ENCODE assay signal across 1 cellular context in genomic region chr10:7520496-7521485, GRCh38.
TF ChIP-seq lines count a peak whose summit lies in the region.

No MANE protein-coding gene starts in this region.

TF ChIP-seq in GM12878, 131 proteins besides CTCF, POLR2A, EP300 and RAD21 (continued from another document):
- TF ChIP-seq, protein P1, sequence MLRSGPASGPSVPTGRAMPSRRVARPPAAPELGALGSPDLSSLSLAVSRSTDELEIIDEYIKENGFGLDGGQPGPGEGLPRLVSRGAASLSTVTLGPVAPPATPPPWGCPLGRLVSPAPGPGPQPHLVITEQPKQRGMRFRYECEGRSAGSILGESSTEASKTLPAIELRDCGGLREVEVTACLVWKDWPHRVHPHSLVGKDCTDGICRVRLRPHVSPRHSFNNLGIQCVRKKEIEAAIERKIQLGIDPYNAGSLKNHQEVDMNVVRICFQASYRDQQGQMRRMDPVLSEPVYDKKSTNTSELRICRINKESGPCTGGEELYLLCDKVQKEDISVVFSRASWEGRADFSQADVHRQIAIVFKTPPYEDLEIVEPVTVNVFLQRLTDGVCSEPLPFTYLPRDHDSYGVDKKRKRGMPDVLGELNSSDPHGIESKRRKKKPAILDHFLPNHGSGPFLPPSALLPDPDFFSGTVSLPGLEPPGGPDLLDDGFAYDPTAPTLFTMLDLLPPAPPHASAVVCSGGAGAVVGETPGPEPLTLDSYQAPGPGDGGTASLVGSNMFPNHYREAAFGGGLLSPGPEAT (IDR thresholded peaks at IDR 0.05; ENCODE audit: low read depth), result no peak
- peak; percentile 25; the same call in 1 of the 2 replicates for TF ChIP-seq ZNF207 (IDR thresholded peaks at IDR 0.05; ENCODE audit: borderline replicate concordance)
- TF ChIP-seq, protein P2, sequence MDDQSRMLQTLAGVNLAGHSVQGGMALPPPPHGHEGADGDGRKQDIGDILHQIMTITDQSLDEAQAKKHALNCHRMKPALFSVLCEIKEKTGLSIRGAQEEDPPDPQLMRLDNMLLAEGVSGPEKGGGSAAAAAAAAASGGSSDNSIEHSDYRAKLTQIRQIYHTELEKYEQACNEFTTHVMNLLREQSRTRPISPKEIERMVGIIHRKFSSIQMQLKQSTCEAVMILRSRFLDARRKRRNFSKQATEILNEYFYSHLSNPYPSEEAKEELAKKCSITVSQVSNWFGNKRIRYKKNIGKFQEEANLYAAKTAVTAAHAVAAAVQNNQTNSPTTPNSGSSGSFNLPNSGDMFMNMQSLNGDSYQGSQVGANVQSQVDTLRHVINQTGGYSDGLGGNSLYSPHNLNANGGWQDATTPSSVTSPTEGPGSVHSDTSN (IDR thresholded peaks at IDR 0.05; ENCODE audit: insufficient replicate concordance, low read depth, low read length), result no peak
- no peak for TF ChIP-seq MYC (IDR thresholded peaks at IDR 0.05; ENCODE audit: insufficient read depth, insufficient read length, insufficient replicate concordance, low read length, severe bottlenecking)
- TF ChIP-seq TAF1 (IDR thresholded peaks at IDR 0.05; ENCODE audit: borderline replicate concordance, low read depth, low read length), result no peak
- TF ChIP-seq, protein P3, sequence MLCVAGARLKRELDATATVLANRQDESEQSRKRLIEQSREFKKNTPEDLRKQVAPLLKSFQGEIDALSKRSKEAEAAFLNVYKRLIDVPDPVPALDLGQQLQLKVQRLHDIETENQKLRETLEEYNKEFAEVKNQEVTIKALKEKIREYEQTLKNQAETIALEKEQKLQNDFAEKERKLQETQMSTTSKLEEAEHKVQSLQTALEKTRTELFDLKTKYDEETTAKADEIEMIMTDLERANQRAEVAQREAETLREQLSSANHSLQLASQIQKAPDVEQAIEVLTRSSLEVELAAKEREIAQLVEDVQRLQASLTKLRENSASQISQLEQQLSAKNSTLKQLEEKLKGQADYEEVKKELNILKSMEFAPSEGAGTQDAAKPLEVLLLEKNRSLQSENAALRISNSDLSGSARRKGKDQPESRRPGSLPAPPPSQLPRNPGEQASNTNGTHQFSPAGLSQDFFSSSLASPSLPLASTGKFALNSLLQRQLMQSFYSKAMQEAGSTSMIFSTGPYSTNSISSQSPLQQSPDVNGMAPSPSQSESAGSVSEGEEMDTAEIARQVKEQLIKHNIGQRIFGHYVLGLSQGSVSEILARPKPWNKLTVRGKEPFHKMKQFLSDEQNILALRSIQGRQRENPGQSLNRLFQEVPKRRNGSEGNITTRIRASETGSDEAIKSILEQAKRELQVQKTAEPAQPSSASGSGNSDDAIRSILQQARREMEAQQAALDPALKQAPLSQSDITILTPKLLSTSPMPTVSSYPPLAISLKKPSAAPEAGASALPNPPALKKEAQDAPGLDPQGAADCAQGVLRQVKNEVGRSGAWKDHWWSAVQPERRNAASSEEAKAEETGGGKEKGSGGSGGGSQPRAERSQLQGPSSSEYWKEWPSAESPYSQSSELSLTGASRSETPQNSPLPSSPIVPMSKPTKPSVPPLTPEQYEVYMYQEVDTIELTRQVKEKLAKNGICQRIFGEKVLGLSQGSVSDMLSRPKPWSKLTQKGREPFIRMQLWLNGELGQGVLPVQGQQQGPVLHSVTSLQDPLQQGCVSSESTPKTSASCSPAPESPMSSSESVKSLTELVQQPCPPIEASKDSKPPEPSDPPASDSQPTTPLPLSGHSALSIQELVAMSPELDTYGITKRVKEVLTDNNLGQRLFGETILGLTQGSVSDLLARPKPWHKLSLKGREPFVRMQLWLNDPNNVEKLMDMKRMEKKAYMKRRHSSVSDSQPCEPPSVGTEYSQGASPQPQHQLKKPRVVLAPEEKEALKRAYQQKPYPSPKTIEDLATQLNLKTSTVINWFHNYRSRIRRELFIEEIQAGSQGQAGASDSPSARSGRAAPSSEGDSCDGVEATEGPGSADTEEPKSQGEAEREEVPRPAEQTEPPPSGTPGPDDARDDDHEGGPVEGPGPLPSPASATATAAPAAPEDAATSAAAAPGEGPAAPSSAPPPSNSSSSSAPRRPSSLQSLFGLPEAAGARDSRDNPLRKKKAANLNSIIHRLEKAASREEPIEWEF (IDR thresholded peaks at IDR 0.05; ENCODE audit: insufficient replicate concordance, low read depth, low read length), result no peak
- TF ChIP-seq TBL1XR1 (IDR thresholded peaks at IDR 0.05; ENCODE audit: low read depth, low read length), result no peak
- no peak for TF ChIP-seq NR2C2 (IDR thresholded peaks at IDR 0.05; ENCODE audit: borderline replicate concordance, control insufficient read depth, insufficient read length, low read depth)
- no peak for TF ChIP-seq ASH2L (IDR thresholded peaks at IDR 0.05; ENCODE audit: borderline replicate concordance, low read depth)
- TF ChIP-seq SMAD1 (IDR thresholded peaks at IDR 0.05; ENCODE audit: low read depth, partially characterized antibody), result no peak
- TF ChIP-seq, protein P4, sequence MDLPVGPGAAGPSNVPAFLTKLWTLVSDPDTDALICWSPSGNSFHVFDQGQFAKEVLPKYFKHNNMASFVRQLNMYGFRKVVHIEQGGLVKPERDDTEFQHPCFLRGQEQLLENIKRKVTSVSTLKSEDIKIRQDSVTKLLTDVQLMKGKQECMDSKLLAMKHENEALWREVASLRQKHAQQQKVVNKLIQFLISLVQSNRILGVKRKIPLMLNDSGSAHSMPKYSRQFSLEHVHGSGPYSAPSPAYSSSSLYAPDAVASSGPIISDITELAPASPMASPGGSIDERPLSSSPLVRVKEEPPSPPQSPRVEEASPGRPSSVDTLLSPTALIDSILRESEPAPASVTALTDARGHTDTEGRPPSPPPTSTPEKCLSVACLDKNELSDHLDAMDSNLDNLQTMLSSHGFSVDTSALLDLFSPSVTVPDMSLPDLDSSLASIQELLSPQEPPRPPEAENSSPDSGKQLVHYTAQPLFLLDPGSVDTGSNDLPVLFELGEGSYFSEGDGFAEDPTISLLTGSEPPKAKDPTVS (IDR thresholded peaks at IDR 0.05; ENCODE audit: low read depth, low read length), result no peak
- TF ChIP-seq SPI1 (IDR thresholded peaks at IDR 0.05; ENCODE audit: borderline replicate concordance, insufficient read depth, low read depth, low read length), result no peak
- TF ChIP-seq SMAD5 (IDR thresholded peaks at IDR 0.05; ENCODE audit: low read depth), result no peak
- TF ChIP-seq SMARCA5 (IDR thresholded peaks at IDR 0.05), result 0 out of 2 replicates have a peak, but pooled peaks have one; percentile 63
- no peak for TF ChIP-seq ZBED1 (IDR thresholded peaks at IDR 0.05; ENCODE audit: borderline replicate concordance)
- TF ChIP-seq ZNF274 (IDR thresholded peaks at IDR 0.05; ENCODE audit: insufficient read depth, insufficient read length), result no peak
- TF ChIP-seq, protein P5, sequence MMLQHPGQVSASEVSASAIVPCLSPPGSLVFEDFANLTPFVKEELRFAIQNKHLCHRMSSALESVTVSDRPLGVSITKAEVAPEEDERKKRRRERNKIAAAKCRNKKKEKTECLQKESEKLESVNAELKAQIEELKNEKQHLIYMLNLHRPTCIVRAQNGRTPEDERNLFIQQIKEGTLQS (IDR thresholded peaks at IDR 0.05; ENCODE audit: borderline replicate concordance, extremely low read depth, low read depth, low read length), result no peak
- TF ChIP-seq, protein P6, sequence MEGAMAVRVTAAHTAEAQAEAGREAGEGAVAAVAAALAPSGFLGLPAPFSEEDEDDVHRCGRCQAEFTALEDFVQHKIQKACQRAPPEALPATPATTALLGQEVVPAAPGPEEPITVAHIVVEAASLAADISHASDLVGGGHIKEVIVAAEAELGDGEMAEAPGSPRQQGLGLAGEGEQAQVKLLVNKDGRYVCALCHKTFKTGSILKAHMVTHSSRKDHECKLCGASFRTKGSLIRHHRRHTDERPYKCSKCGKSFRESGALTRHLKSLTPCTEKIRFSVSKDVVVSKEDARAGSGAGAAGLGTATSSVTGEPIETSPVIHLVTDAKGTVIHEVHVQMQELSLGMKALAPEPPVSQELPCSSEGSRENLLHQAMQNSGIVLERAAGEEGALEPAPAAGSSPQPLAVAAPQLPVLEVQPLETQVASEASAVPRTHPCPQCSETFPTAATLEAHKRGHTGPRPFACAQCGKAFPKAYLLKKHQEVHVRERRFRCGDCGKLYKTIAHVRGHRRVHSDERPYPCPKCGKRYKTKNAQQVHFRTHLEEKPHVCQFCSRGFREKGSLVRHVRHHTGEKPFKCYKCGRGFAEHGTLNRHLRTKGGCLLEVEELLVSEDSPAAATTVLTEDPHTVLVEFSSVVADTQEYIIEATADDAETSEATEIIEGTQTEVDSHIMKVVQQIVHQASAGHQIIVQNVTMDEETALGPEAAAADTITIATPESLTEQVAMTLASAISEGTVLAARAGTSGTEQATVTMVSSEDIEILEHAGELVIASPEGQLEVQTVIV (IDR thresholded peaks at IDR 0.05; ENCODE audit: borderline replicate concordance, partially characterized antibody), result no peak
- no peak for TF ChIP-seq MAX (IDR thresholded peaks at IDR 0.05; ENCODE audit: low read depth, low read length)
- peak; percentile 38; the same call in 1 of the 2 replicates for TF ChIP-seq ATF7 (IDR thresholded peaks at IDR 0.05; ENCODE audit: low read depth)
- no peak for TF ChIP-seq SREBF1 (IDR thresholded peaks at IDR 0.05; ENCODE audit: low read length)
- no peak for TF ChIP-seq CBX5 (IDR thresholded peaks at IDR 0.05; ENCODE audit: low read depth)
- no peak for TF ChIP-seq WRNIP1 (IDR thresholded peaks at IDR 0.05; ENCODE audit: borderline replicate concordance, low read depth, low read length)
- TF ChIP-seq STAT3 (IDR thresholded peaks at IDR 0.05; ENCODE audit: low read depth, low read length), result no peak
- peak; percentile 70 for TF ChIP-seq IKZF1 (conservative IDR thresholded peaks at IDR 0.05)
- TF ChIP-seq SREBF2 (IDR thresholded peaks at IDR 0.05; ENCODE audit: low read length), result no peak
- 0 out of 2 replicates have a peak, but pooled peaks have one; percentile 15 for TF ChIP-seq YY1 (IDR thresholded peaks at IDR 0.05; ENCODE audit: low read depth, low read length)
- TF ChIP-seq ETV6 (conservative IDR thresholded peaks at IDR 0.05 in 1 of 2, IDR thresholded peaks at IDR 0.05 in 1 of 2; ENCODE audit: borderline replicate concordance in 1 of 2, low read depth in 1 of 2), result peak in 1 of 2 experiments; percentile 96; a peak in 2 of 4 replicates
- TF ChIP-seq MYB (IDR thresholded peaks at IDR 0.05; ENCODE audit: borderline replicate concordance, low read depth, low read length), result no peak
- TF ChIP-seq ATF2 (IDR thresholded peaks at IDR 0.05; ENCODE audit: low read length), result no peak
- no peak for TF ChIP-seq CHD4 (IDR thresholded peaks at IDR 0.05)
- peak; percentile 78; the same call in 1 of the 2 replicates for TF ChIP-seq PAX5 (IDR thresholded peaks at IDR 0.05; ENCODE audit: borderline replicate concordance, low read depth, low read length)
- TF ChIP-seq RCOR1 (conservative IDR thresholded peaks at IDR 0.05; ENCODE audit: low read depth, low read length), result no peak
- no peak for TF ChIP-seq PML (IDR thresholded peaks at IDR 0.05; ENCODE audit: low read length)
- TF ChIP-seq NFXL1 (IDR thresholded peaks at IDR 0.05; ENCODE audit: borderline replicate concordance), result no peak
